16 cellular contexts compared by ENCODE assay signal in the genomic region with DNA sequence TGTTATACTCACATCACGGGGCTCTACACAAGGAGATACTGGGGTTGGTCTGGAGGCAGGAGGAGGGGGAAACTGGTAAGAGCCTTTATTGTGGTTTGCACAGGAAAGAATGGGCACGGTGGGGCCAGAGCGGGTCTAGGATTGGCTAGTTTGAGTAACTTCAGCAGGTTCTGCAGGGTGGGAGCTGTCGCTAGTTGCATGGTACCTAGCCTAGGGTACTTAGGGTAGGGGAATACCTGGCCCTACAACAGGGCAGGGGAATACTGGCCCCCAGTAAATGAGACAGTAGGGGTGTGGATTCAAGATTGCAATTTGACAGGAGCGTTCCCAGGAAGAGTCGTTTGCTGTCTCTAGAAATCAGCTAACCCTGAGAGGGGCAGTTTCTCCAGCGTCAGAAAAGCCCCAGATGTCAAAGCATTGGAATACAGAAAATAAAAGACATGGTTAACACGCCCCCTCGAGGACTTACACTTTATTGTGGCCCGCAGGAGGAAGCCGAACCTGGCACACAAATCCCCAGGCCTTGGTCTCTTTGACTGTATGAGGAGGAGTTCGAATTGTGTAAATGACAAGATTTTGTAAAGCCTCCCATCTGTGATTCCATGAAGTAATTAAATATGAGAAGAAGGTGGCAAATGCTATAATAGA. TPM values are rescaled to one million over a fixed set of nuclear protein-coding genes. Genes with fewer than 3 reads are reported as not detected.
A peak's percentile ranks its signal among the peaks of the same experiment; 100 is the strongest.
DNase-seq lines count a peak whose midpoint lies in the region; ATAC-seq and TF ChIP-seq lines count a peak whose summit lies in the region.
"Had no signal": no experiment of that assay in that cellular context is flagged by ENCODE, and none has a peak within 500 bp of the region (broad histone marks: within the 10 kb centered on the region; RNA-seq: fewer than 3 reads in every experiment).

No MANE protein-coding gene starts in this region.

- H3K27ac ChIP-seq in foreskin keratinocyte (no peak overlapping the region), neural progenitor cell (no peak overlapping the region)
- H3K27ac ChIP-seq: SJSA1 had no signal

- H3K4me2 ChIP-seq in neural progenitor cell = no peak overlapping the region

- H3K9ac ChIP-seq in neural progenitor cell = no peak overlapping the region

- H3K36me3 ChIP-seq in neural progenitor cell = no peaks in the 10 kb centered on the region
- H3K36me3 ChIP-seq: SJSA1 had no signal

- DNase-seq in NCI-H82 (lab: John Stamatoyannopoulos, UW) (peak; percentile 59), NCI-H82 treated with DMSO at 0.1 percent for 48 hours (lab: John Stamatoyannopoulos, UW; ENCODE audit: unreplicated experiment) (no peak), OCI-M1 (lab: John Stamatoyannopoulos, UW) (peak; percentile 1), foreskin keratinocyte (no peak), neural progenitor cell (ENCODE audit: low spot score) (peak; percentile 73), NCI-H2029 treated with DMSO at 0.1 percent for 48 hours (lab: John Stamatoyannopoulos, UW) (no peak), NCI-H2171 treated with DMSO at 0.1 percent for 48 hours (lab: John Stamatoyannopoulos, UW) (no peak)
- DNase-seq in activated effector memory CD4-positive, alpha-beta T cell treated with anti-CD3 and anti-CD28 coated beads, Interleukin-2, amount 50 U/mL, for 16 hours = no peak
- DNase-seq: 8988T, GF-D8, IMR-90, NCI-H187, NCI-H2171, SW 1271 had no signal

- H3K36me3 Mint-ChIP-seq in neural progenitor cell = peaks cover 32% of the 10 kb centered on the region

- no peaks in the 10 kb centered on the region for H3K9me3 ChIP-seq in neural progenitor cell (ENCODE audit: low read depth)
- H3K9me3 ChIP-seq: SJSA1 had no signal

- H3K4me1 ChIP-seq in foreskin keratinocyte = no peaks in the 10 kb centered on the region
- H3K4me1 ChIP-seq in neural progenitor cell = peaks cover 18% of the 10 kb centered on the region

- H4K20me1 ChIP-seq in neural progenitor cell (ENCODE audit: low read depth) = peaks cover 6% of the 10 kb centered on the region

- no peaks in the 10 kb centered on the region for H3F3A ChIP-seq in neural progenitor cell (ENCODE audit: low read depth)

- no peak overlapping the region for H3K4me3 Mint-ChIP-seq in neural progenitor cell

- H3K4me3 ChIP-seq in neural progenitor cell = no peak overlapping the region
- H3K4me3 ChIP-seq: SJSA1 had no signal

- peaks cover 15% of the 10 kb centered on the region for H3K4me1 Mint-ChIP-seq in neural progenitor cell

- peak; percentile 2 for TF ChIP-seq CTCF in foreskin keratinocyte (conservative IDR thresholded peaks at IDR 0.05)
- peak; percentile 62 for TF ChIP-seq CTCF in neural progenitor cell (IDR thresholded peaks at IDR 0.05)

- no peak for ATAC-seq in foreskin keratinocyte

- no peak overlapping the region for H2AFZ ChIP-seq in neural progenitor cell (replicated peaks)

- H3K27ac Mint-ChIP-seq in neural progenitor cell = no peak overlapping the region

- H3K9me3 Mint-ChIP-seq in neural progenitor cell = no peaks in the 10 kb centered on the region

- H3K27me3 Mint-ChIP-seq in neural progenitor cell (ENCODE audit: insufficient read depth, low read depth) = peaks cover 4% of the 10 kb centered on the region

- H3K27me3 ChIP-seq in foreskin keratinocyte (no peaks in the 10 kb centered on the region), neural progenitor cell (no peaks in the 10 kb centered on the region)
- H3K27me3 ChIP-seq: SJSA1 had no signal

- no peaks in the 10 kb centered on the region for H3K79me2 ChIP-seq in neural progenitor cell (ENCODE audit: low read depth)

RNA-seq across cellular contexts. Expression of a gene that starts 32.0 kb away (rescaled TPM):
- total RNA-seq in foreskin keratinocyte (0.99 and 1.5 TPM in 2 replicates), neural progenitor cell (ENCODE audit: low replicate concordance) (13.6 and 17.8 TPM in 2 replicates)
- polyA plus RNA-seq in foreskin keratinocyte = 0.48 and 1.0 TPM in 2 replicates
- total RNA-seq: IMR-90 had no signal
- polyA plus RNA-seq: BJ, IMR-90 had no signal

Comparison
In these comparisons a context has a peak if more than half of its experiments do, and no peak if none do; other contexts are left out.
1. DNase-seq: peak in NCI-H82 (single experiment), OCI-M1 (single experiment) and neural progenitor cell (single experiment); none in NCI-H82 treated with DMSO at 0.1 percent for 48 hours (single experiment), foreskin keratinocyte (0 of 2), NCI-H2029 treated with DMSO at 0.1 percent for 48 hours (single experiment), activated effector memory CD4-positive, alpha-beta T cell treated with anti-CD3 and anti-CD28 coated beads, Interleukin-2, amount 50 U/mL, for 16 hours (single experiment) and NCI-H2171 treated with DMSO at 0.1 percent for 48 hours (single experiment).